24 cellular contexts compared by ENCODE assay signal in the genomic region with DNA sequence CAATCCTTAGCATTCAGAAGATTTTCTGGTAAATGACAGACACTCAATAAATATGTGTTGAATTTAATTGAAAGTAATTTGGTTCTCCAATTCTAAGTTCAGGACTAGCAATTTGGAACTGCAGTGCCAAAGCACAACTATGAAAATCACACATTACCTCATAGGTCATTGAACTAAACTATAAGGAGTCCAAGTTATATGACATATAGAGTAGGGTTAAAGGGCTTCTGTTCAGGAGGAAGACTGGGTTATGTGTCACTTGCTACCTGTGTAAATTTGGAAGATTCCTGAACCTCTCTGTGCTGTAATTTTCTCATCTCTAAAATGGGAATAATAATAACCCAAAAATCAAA. TPM values are rescaled to one million over a fixed set of nuclear protein-coding genes. Genes with fewer than 3 reads are reported as not detected.
"Had no signal": no experiment of that assay in that cellular context is flagged by ENCODE, and none has a peak within 500 bp of the region (broad histone marks: within the 10 kb centered on the region; RNA-seq: fewer than 3 reads in every experiment).

No MANE protein-coding gene starts in this region.

- FAIRE-seq: bronchial epithelial cell, RCC 7860 had no signal

- H3K36me3 Mint-ChIP-seq: activated CD4-positive, alpha-beta memory T cell treated with anti-CD3 and anti-CD28 coated beads for 36 hours; activated naive CD4-positive, alpha-beta T cell treated with anti-CD3 and anti-CD28 coated beads, Interleukin-2, amount 50 U/mL, for 72 hours had no signal

- H3K4me1 ChIP-seq: ascending aorta, body of pancreas had no signal

- H3K36me3 ChIP-seq: ascending aorta had no signal

- H3K27ac Mint-ChIP-seq: activated CD4-positive, alpha-beta memory T cell treated with anti-CD3 and anti-CD28 coated beads for 36 hours; activated CD4-positive, alpha-beta T cell treated with anti-CD3 and anti-CD28 coated beads, Interleukin-2, amount 10 ng/mL, durations not matched to agents 7 days and 5 days; activated naive CD4-positive, alpha-beta T cell treated with anti-CD3 and anti-CD28 coated beads, Interleukin-2, amount 50 U/mL, for 72 hours; activated naive CD8-positive, alpha-beta T cell treated with anti-CD3 and anti-CD28 coated beads, Interleukin-2, amount 50 U/mL, for 24 hours; T-helper 17 cell had no signal

- H3K27me3 Mint-ChIP-seq: activated naive CD8-positive, alpha-beta T cell treated with anti-CD3 and anti-CD28 coated beads, Interleukin-2, amount 50 U/mL, for 24 hours; T-helper 17 cell had no signal

- ATAC-seq: activated naive CD4-positive, alpha-beta T cell treated with anti-CD3 and anti-CD28 coated beads, Interleukin-2, amount 50 U/mL, for 72 hours; activated naive CD8-positive, alpha-beta T cell treated with anti-CD3 and anti-CD28 coated beads, Interleukin-2, amount 50 U/mL, for 24 hours; activated T-cell treated with anti-CD3 and anti-CD28 coated beads, Interleukin-2, amount 50 U/mL, for 4 hours; body of pancreas; T-helper 17 cell had no signal

- H3K27me3 ChIP-seq: ascending aorta, body of pancreas had no signal

- H3K27ac ChIP-seq: ascending aorta, body of pancreas had no signal

- H3K9me3 Mint-ChIP-seq: activated CD4-positive, alpha-beta memory T cell treated with anti-CD3 and anti-CD28 coated beads for 36 hours; activated CD4-positive, alpha-beta T cell treated with anti-CD3 and anti-CD28 coated beads, Interleukin-2, amount 10 ng/mL, durations not matched to agents 7 days and 5 days had no signal

- DNase-seq: activated CD4-positive, alpha-beta memory T cell treated with anti-CD3 and anti-CD28 coated beads for 36 hours; activated CD4-positive, alpha-beta T cell treated with anti-CD3 and anti-CD28 coated beads, Interleukin-2, amount 10 ng/mL, durations not matched to agents 7 days and 5 days; activated CD4-positive, CD25-positive, alpha-beta regulatory T cell; activated CD8-positive, alpha-beta memory T cell treated with anti-CD3 and anti-CD28 coated beads for 24 hours; activated effector memory CD4-positive, alpha-beta T cell treated with anti-CD3 and anti-CD28 coated beads, Interleukin-2, amount 50 U/mL, for 16 hours; activated naive CD4-positive, alpha-beta T cell treated with Interleukin-2 at 50 U/mL for 16 hours; activated naive CD8-positive, alpha-beta T cell treated with anti-CD3 and anti-CD28 coated beads, Interleukin-2, amount 50 U/mL, for 24 hours; activated T-cell treated with anti-CD3 and anti-CD28 coated beads, Interleukin-2, amount 50 U/mL, for 4 hours; amniotic stem cell; body of pancreas; central memory CD4-positive, alpha-beta T cell; NCI-H1048; NCI-H146; NCI-H187 treated with DMSO at 0.1 percent for 48 hours; NCI-H2081 treated with DMSO at 0.1 percent for 48 hours; NCI-H524; OCI-M1; SHP77; T-helper 17 cell; T-helper 9 cell had no signal

- H3K4me3 Mint-ChIP-seq: activated CD4-positive, alpha-beta memory T cell treated with anti-CD3 and anti-CD28 coated beads for 36 hours; activated CD4-positive, alpha-beta T cell treated with anti-CD3 and anti-CD28 coated beads, Interleukin-2, amount 10 ng/mL, durations not matched to agents 7 days and 5 days; activated naive CD8-positive, alpha-beta T cell treated with anti-CD3 and anti-CD28 coated beads, Interleukin-2, amount 50 U/mL, for 24 hours; activated T-cell treated with anti-CD3 and anti-CD28 coated beads, Interleukin-2, amount 50 U/mL, for 4 hours; T-helper 17 cell had no signal

- H3K4me1 Mint-ChIP-seq: activated CD4-positive, alpha-beta T cell treated with anti-CD3 and anti-CD28 coated beads, Interleukin-2, amount 10 ng/mL, durations not matched to agents 7 days and 5 days; T-helper 17 cell had no signal

- H3K9me3 ChIP-seq: ascending aorta, body of pancreas had no signal

- H3K4me3 ChIP-seq: ascending aorta, body of pancreas had no signal

RNA-seq across cellular contexts. Expression of gene COBLL1, which starts 27.8 kb away (rescaled TPM):
- total RNA-seq: activated CD4-positive, alpha-beta memory T cell treated with anti-CD3 and anti-CD28 coated beads for 36 hours; activated CD4-positive, alpha-beta T cell treated with anti-CD3 and anti-CD28 coated beads, Interleukin-2, amount 10 ng/mL, durations not matched to agents 7 days and 5 days had no signal
